1 cellular context compared by ENCODE assay signal in the genomic region with DNA sequence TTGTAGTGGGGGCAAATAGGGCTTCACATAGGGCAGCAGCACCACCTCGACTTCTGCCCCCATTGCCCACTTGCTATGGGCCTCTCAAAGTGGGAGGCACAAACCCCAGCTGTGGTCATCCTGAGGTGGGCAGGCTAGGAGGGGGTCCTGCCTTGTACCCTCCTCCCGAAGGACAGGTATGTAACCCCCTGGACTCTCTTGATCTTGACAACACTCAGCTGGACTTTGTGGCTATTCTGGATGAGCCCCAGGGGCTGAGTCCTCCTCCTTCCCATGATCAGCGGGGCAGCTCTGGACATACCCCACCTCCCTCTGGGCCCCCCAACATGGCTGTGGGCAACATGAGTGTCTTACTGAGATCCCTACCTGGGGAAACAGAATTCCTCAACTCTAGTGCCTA.
TF ChIP-seq lines count a peak whose summit lies in the region.

No MANE protein-coding gene starts in this region.

TF ChIP-seq in SK-N-SH, 30 proteins besides CTCF, POLR2A, EP300 and RAD21 (continued from another document):
- TF ChIP-seq, protein P1, sequence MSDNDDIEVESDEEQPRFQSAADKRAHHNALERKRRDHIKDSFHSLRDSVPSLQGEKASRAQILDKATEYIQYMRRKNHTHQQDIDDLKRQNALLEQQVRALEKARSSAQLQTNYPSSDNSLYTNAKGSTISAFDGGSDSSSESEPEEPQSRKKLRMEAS (IDR thresholded peaks at IDR 0.05; ENCODE audit: low read depth), result no peak
- TF ChIP-seq, protein P2, sequence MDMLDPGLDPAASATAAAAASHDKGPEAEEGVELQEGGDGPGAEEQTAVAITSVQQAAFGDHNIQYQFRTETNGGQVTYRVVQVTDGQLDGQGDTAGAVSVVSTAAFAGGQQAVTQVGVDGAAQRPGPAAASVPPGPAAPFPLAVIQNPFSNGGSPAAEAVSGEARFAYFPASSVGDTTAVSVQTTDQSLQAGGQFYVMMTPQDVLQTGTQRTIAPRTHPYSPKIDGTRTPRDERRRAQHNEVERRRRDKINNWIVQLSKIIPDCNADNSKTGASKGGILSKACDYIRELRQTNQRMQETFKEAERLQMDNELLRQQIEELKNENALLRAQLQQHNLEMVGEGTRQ (IDR thresholded peaks at IDR 0.05; ENCODE audit: borderline replicate concordance, low read depth, low read length), result no peak
- no peak for TF ChIP-seq NFIC (IDR thresholded peaks at IDR 0.05; ENCODE audit: borderline replicate concordance)
- no peak for TF ChIP-seq FOXJ3 (CRISPR knock-in tag; IDR thresholded peaks at IDR 0.05)
- no peak for TF ChIP-seq EZH2phosphoT487 (IDR thresholded peaks at IDR 0.05; ENCODE audit: borderline replicate concordance, low read depth)
- no peak for TF ChIP-seq RXRA (IDR thresholded peaks at IDR 0.05; ENCODE audit: borderline replicate concordance, low read depth)
- TF ChIP-seq, protein P3, sequence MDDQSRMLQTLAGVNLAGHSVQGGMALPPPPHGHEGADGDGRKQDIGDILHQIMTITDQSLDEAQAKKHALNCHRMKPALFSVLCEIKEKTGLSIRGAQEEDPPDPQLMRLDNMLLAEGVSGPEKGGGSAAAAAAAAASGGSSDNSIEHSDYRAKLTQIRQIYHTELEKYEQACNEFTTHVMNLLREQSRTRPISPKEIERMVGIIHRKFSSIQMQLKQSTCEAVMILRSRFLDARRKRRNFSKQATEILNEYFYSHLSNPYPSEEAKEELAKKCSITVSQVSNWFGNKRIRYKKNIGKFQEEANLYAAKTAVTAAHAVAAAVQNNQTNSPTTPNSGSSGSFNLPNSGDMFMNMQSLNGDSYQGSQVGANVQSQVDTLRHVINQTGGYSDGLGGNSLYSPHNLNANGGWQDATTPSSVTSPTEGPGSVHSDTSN (IDR thresholded peaks at IDR 0.05), result no peak
- no peak for TF ChIP-seq TCF12 (IDR thresholded peaks at IDR 0.05)
- no peak for TF ChIP-seq GABPA (IDR thresholded peaks at IDR 0.05; ENCODE audit: low read depth)
- TF ChIP-seq, protein P4, sequence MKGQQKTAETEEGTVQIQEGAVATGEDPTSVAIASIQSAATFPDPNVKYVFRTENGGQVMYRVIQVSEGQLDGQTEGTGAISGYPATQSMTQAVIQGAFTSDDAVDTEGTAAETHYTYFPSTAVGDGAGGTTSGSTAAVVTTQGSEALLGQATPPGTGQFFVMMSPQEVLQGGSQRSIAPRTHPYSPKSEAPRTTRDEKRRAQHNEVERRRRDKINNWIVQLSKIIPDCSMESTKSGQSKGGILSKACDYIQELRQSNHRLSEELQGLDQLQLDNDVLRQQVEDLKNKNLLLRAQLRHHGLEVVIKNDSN (IDR thresholded peaks at IDR 0.05; ENCODE audit: borderline replicate concordance, low read depth), result no peak
- TF ChIP-seq MEF2A (IDR thresholded peaks at IDR 0.05; ENCODE audit: borderline replicate concordance, low read depth), result no peak
- no peak for TF ChIP-seq MXI1 (IDR thresholded peaks at IDR 0.05; ENCODE audit: low read depth, low read length)
- no peak for TF ChIP-seq TAF1 (IDR thresholded peaks at IDR 0.05; ENCODE audit: borderline replicate concordance, low read depth, low read length)
- TF ChIP-seq GATA2 (CRISPR knock-in tag; IDR thresholded peaks at IDR 0.05), result no peak
TF ChIP-seq in SK-N-SH: peak in this region for 0.
